Comparison of ENCODE assay signal across 11 cellular contexts in the genomic region with DNA sequence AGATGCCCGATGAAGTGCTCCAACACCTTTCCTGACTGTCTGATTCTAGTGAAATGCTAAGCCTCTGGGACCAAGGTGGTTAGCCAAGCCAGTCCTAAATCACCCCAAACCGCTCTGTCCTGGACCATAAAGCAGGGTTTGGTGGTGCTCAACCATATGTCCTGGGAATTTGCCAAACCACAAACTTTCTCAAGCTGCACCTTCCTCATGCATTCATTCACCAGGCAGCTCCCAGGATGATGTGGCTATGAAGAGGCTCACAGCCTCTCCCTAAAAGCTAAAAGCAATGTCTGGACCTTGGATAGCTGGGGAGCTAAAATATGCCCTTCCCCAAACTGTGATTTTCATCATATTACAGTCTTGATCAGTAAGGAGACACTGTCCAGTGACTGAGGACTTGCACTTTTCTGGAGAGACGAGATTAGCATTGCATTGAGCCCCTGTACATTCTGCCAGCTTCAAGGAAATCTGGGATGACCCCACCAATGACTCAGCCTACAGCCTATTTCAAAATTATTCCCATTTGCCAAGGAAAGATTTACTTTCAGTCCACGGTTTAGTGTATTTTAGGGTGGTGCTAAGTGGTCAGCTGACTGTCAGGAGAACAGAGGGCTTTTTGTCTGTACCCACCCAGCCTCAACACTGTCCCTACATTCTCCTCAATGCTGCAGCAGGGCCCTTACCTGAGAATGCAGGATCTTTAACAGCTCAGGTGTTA. TPM values are rescaled to one million over a fixed set of nuclear protein-coding genes. Genes with fewer than 3 reads are reported as not detected.
"Had no signal": no experiment of that assay in that cellular context is flagged by ENCODE, and none has a peak within 500 bp of the region (broad histone marks: within the 10 kb centered on the region; RNA-seq: fewer than 3 reads in every experiment).

No MANE protein-coding gene starts in this region.

RNA-seq across cellular contexts. Expression of a gene that starts 15.6 kb away (rescaled TPM):
- total RNA-seq: activated naive CD8-positive, alpha-beta T cell treated with anti-CD3 and anti-CD28 coated beads, Interleukin-2, amount 10 ng/mL, durations not matched to agents 7 days and 5 days; aorta; hepatocyte; left ventricle myocardium inferior; natural killer cell; right lobe of liver; spleen; T-helper 1 cell treated with Interleukin-12 subunit alpha and Interleukin-12 subunit beta and Interleukin-4 antibody, amounts not matched to agents 30 ng/mL and 1 ng/mL, for 36 hours; temporal lobe; upper lobe of left lung had no signal
- polyA plus RNA-seq: aorta, esophagus, hepatocyte had no signal
